Comparison of ENCODE assay signal across 2 cellular contexts in the genomic region with DNA sequence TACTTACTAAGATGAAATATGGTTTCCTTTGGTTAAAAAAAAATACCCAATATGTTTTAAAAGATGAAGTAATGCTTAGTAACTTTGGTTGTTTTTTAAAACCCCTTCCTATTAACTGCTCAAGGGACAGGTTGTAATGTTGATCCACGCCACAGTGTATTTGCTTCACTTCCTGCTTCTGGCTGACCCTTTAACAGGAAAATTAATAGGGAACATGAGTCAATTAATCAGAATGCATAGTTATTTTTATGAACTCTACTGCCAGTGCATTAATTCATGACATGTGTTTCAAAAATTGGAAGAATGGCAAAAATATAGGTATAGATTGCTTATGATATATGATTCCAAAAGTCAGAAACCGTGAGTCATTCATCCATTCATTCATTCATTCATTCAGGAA.
TF ChIP-seq lines count a peak whose summit lies in the region.

No MANE protein-coding gene starts in this region.

TF ChIP-seq in SK-N-SH, 30 proteins besides CTCF, POLR2A, EP300 and RAD21 (continued from another document):
- TF ChIP-seq, protein P1, sequence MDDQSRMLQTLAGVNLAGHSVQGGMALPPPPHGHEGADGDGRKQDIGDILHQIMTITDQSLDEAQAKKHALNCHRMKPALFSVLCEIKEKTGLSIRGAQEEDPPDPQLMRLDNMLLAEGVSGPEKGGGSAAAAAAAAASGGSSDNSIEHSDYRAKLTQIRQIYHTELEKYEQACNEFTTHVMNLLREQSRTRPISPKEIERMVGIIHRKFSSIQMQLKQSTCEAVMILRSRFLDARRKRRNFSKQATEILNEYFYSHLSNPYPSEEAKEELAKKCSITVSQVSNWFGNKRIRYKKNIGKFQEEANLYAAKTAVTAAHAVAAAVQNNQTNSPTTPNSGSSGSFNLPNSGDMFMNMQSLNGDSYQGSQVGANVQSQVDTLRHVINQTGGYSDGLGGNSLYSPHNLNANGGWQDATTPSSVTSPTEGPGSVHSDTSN (IDR thresholded peaks at IDR 0.05), result 0 out of 2 replicates have a peak, but pooled peaks have one; percentile 12
- TF ChIP-seq FOXM1 (IDR thresholded peaks at IDR 0.05; ENCODE audit: low read depth) (no peak), TCF12 (IDR thresholded peaks at IDR 0.05) (peak; percentile 51; the same call in 1 of the 2 replicates)

TF ChIP-seq in endothelial cell of umbilical vein, 7 proteins besides CTCF, POLR2A, EP300 and RAD21 (continued from another document):
- TF ChIP-seq, protein P2, sequence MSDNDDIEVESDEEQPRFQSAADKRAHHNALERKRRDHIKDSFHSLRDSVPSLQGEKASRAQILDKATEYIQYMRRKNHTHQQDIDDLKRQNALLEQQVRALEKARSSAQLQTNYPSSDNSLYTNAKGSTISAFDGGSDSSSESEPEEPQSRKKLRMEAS (IDR thresholded peaks at IDR 0.05; ENCODE audit: insufficient read depth, insufficient read length), result no peak
- TF ChIP-seq GATA2 (IDR thresholded peaks at IDR 0.05; ENCODE audit: insufficient read depth, insufficient read length, low read depth, low read length), result peak; percentile 26
- no peak for TF ChIP-seq MYC (IDR thresholded peaks at IDR 0.05; ENCODE audit: low read depth, low read length)
- peak; percentile 35 for TF ChIP-seq POLR2AphosphoS5 (IDR thresholded peaks at IDR 0.05; ENCODE audit: insufficient read depth, low read depth, low read length)
